Comparison of ENCODE assay signal across 8 cellular contexts in genomic region chr20:37903317-37904007, GRCh38. TPM values are rescaled to one million over a fixed set of nuclear protein-coding genes. Genes with fewer than 3 reads are reported as not detected.
DNase-seq lines count a peak whose midpoint lies in the region; ATAC-seq and TF ChIP-seq lines count a peak whose summit lies in the region.

No MANE protein-coding gene starts in this region.

- intact Hi-C loops in ascending aorta (cut with DNase I) (no loop called here), right lobe of liver (cut with DNase I) (loop anchor here in 1 of 2 donors (10.0 kb wide), 1 partner anchor 91 kb away; no protein-coding TSS in a partner anchor), vagina (cut with DNase I) (no loop called here)

- H3K4me1 ChIP-seq in ascending aorta, result peaks cover 0 to 5% of the 10 kb centered on the region in 2 donors
- peaks cover 0 to 10% (median 0%) of the 10 kb centered on the region in 4 donors for H3K4me1 ChIP-seq in right lobe of liver
- H3K4me1 ChIP-seq in vagina, result peaks cover 14% of the 10 kb centered on the region

- peak; percentile 18 for DNase-seq in stimulated activated CD4-positive, alpha-beta T cell treated with anti-CD3 and anti-CD28 coated beads, Interleukin-15, amount 100 ng/mL, for 24 hours
- no peak for DNase-seq in stimulated activated CD4-positive, alpha-beta T cell treated with anti-CD3 and anti-CD28 coated beads, Interleukin-4, amount 100 ng/mL, for 4 hours
- DNase-seq in ascending aorta (ENCODE audit: low spot score in 2 of 2), result no peak
- no peak for DNase-seq in right lobe of liver
- DNase-seq in vagina (ENCODE audit: extremely low spot score in 2 of 2), result no peak

- H3K4me3 ChIP-seq in ascending aorta, result peak overlapping the region; percentile 47 to 53
- H3K4me3 ChIP-seq in right lobe of liver, result peak overlapping the region; percentile 33 to 54 (median 42)
- H3K4me3 ChIP-seq in vagina, result peak overlapping the region; percentile 19 to 42

- H3K9me3 ChIP-seq in ascending aorta (no peaks in the 10 kb centered on the region), right lobe of liver (no peaks in the 10 kb centered on the region), vagina (no peaks in the 10 kb centered on the region)

- H3K27ac ChIP-seq in ascending aorta (no peak overlapping the region), right lobe of liver (no peak overlapping the region), vagina (no peak overlapping the region)

- ATAC-seq in right lobe of liver, result no peak
- ATAC-seq in GM18909 (IDR thresholded peaks at IDR 0.05; ENCODE audit: poor library complexity, unreplicated experiment), result no peak
- ATAC-seq in GM21515 (IDR thresholded peaks at IDR 0.05; ENCODE audit: unreplicated experiment), result no peak
- no peak for ATAC-seq in GM21737 (IDR thresholded peaks at IDR 0.05; ENCODE audit: unreplicated experiment)

- no peak for TF ChIP-seq CTCF in ascending aorta (IDR thresholded peaks at IDR 0.05)
- TF ChIP-seq CTCF in right lobe of liver (IDR thresholded peaks at IDR 0.05), result peak in 3 of 4 donors; percentile 25 to 43 (median 26)
- TF ChIP-seq CTCF in vagina (IDR thresholded peaks at IDR 0.05), result no peak

- H3K27me3 ChIP-seq in ascending aorta, result peaks cover 24% of the 10 kb centered on the region
- no peaks in the 10 kb centered on the region for H3K27me3 ChIP-seq in right lobe of liver
- peaks cover 4% of the 10 kb centered on the region for H3K27me3 ChIP-seq in vagina

- TF ChIP-seq POLR2A in right lobe of liver (IDR thresholded peaks at IDR 0.05), result no peak
- no peak for TF ChIP-seq POLR2A in vagina (IDR thresholded peaks at IDR 0.05)

- H3K36me3 ChIP-seq in ascending aorta (no peaks in the 10 kb centered on the region), right lobe of liver (no peaks in the 10 kb centered on the region), vagina (no peaks in the 10 kb centered on the region)

- 85% methylated on average over 12 of the region's 67 CpGs for WGBS in right lobe of liver (ENCODE audit: insufficient coverage, low coverage, low lambda C conversion rate, missing lambda C conversion rate)

RNA-seq across cellular contexts. Expression of gene VSTM2L, which starts 0.5 kb away (rescaled TPM):
- total RNA-seq in ascending aorta, result 1.1 TPM
- total RNA-seq in right lobe of liver, result 10 to 100 TPM in 1 of 6 experiments, 1 to 10 TPM in 3, under 1 TPM in 2; 0.56 to 10.7 (median 1.8) TPM
- not detected for total RNA-seq in vagina

Comparison
In these comparisons a context has a peak if more than half of its experiments do, and no peak if none do; other contexts are left out.
1. CTCF ChIP-seq: peak in right lobe of liver (3 of 4); none in ascending aorta (0 of 3) and vagina (0 of 3).
2. Peak in every context shown above with its lines, with median percentiles within 50 percentile points of each other: H3K4me3 ChIP-seq.